13 cellular contexts compared by ENCODE assay signal in the genomic region with DNA sequence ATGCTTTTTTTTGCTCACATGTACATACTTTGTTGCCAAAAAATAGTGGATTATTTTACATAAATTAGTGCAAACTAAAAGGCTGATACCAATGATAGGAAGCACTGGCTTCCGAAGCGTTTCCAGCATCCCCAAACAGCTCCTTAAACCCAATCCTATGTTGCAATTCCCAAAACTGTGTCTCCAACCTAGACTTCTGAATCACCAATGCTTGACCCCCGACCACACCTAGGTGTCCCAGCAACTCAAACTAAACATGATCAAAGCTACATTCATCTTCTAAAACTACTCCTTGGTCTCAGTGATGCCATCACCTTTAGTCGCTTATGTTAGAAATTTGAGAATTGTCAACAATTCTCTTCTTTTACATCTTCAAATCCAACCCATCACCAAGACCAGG. TPM values are rescaled to one million over a fixed set of nuclear protein-coding genes. Genes with fewer than 3 reads are reported as not detected.
DNase-seq lines count a peak whose midpoint lies in the region; ATAC-seq and TF ChIP-seq lines count a peak whose summit lies in the region.
"Had no signal": no experiment of that assay in that cellular context is flagged by ENCODE, and none has a peak within 500 bp of the region (broad histone marks: within the 10 kb centered on the region; RNA-seq: fewer than 3 reads in every experiment).

No MANE protein-coding gene starts in this region.

- POLR2A ChIA-PET in MCF 10A (lab: Yijun Ruan, JAX), result interaction anchor here (0.6 to 1.6 kb wide), 2 partner anchors 19 to 70 kb away, joined by 3 to 8 read pairs; no protein-coding TSS in a partner anchor
- POLR2A ChIA-PET in RWPE1 (lab: Yijun Ruan, JAX; ENCODE audit: low non-redundant PET), result no interaction called here

- no peaks in the 10 kb centered on the region for H3K9me3 Mint-ChIP-seq in MCF 10A (ENCODE audit: unreplicated experiment)
- no peaks in the 10 kb centered on the region for H3K9me3 Mint-ChIP-seq in nephron
- H3K9me3 Mint-ChIP-seq: neural crest cell; stimulated activated naive CD8-positive, alpha-beta T cell treated with anti-CD3 and anti-CD28 coated beads, Interleukin-15, Interleukin-2, amounts not matched to agents 100 ng/mL and 50 ng/mL, for 24 hours had no signal

- no TSS peak for BruUV-seq in MCF 10A (replicated peaks; lab: Mats Ljungman, UMichigan)

- no peaks in the 10 kb centered on the region for H3K27me3 Mint-ChIP-seq in MCF 10A (ENCODE audit: insufficient read depth, unreplicated experiment)
- peaks cover 5% of the 10 kb centered on the region for H3K27me3 Mint-ChIP-seq in nephron (ENCODE audit: low read depth)

- H3K4me1 Mint-ChIP-seq in MCF 10A (ENCODE audit: insufficient read depth, unreplicated experiment) (peaks cover 5% of the 10 kb centered on the region), nephron (peaks cover 62% of the 10 kb centered on the region)

- H3K36me3 Mint-ChIP-seq in MCF 10A (ENCODE audit: insufficient read depth, unreplicated experiment) (no peaks in the 10 kb centered on the region), nephron (ENCODE audit: low read depth) (no peaks in the 10 kb centered on the region)

- intact Hi-C loops in breast epithelium (cut with DNase I; ENCODE audit: low total_unique reads), result no loop called here
- intact Hi-C loops in MCF 10A (cut with micrococcal nuclease), result no loop called here
- intact Hi-C loops in colonic mucosa (cut with DNase I), result no loop called here
- intact Hi-C loops in upper lobe of right lung (cut with DNase I), result no loop called here

- no peak for TF ChIP-seq POLR2A in breast epithelium (IDR thresholded peaks at IDR 0.05)

- H3K27ac ChIP-seq in breast epithelium (peak overlapping the region; percentile 75 to 82), colonic mucosa (peak overlapping the region; percentile 52), upper lobe of right lung (peak overlapping the region; percentile 70), RWPE1 (no peak overlapping the region)

- DNase-seq in breast epithelium (ENCODE audit: low spot score in 2 of 2) (no peak), MCF 10A (ENCODE audit: unreplicated experiment) (no peak), colonic mucosa (no peak), upper lobe of right lung (no peak), RWPE1 (ENCODE audit: low spot score) (no peak)
- DNase-seq: 8988T, left ventricle myocardium superior, NCI-H146 had no signal

- no peaks in the 10 kb centered on the region for H3K36me3 ChIP-seq in breast epithelium
- H3K36me3 ChIP-seq in colonic mucosa, result no peaks in the 10 kb centered on the region
- H3K36me3 ChIP-seq in upper lobe of right lung, result no peaks in the 10 kb centered on the region

- H3K9me3 ChIP-seq in breast epithelium, result no peaks in the 10 kb centered on the region
- H3K9me3 ChIP-seq in colonic mucosa, result no peaks in the 10 kb centered on the region
- H3K9me3 ChIP-seq in upper lobe of right lung, result no peaks in the 10 kb centered on the region

- peak overlapping the region in 1 of 2 donors; percentile 56 for H3K9ac ChIP-seq in colonic mucosa (ENCODE audit: low read depth in 2 of 2, low read length in 2 of 2)

- H3K4me3 Mint-ChIP-seq in MCF 10A (ENCODE audit: unreplicated experiment), result no peak overlapping the region
- H3K4me3 Mint-ChIP-seq in nephron, result peak overlapping the region in 1 of 3 experiments; percentile 17
- H3K4me3 Mint-ChIP-seq: neural crest cell; stimulated activated naive CD8-positive, alpha-beta T cell treated with anti-CD3 and anti-CD28 coated beads, Interleukin-15, Interleukin-2, amounts not matched to agents 100 ng/mL and 50 ng/mL, for 24 hours had no signal

- CTCF ChIA-PET in MCF 10A (lab: Yijun Ruan, JAX) (interaction anchor here (0.7 kb wide), 1 partner anchor 9 kb away, joined by 3 read pairs; no protein-coding TSS in a partner anchor), RWPE1 (lab: Yijun Ruan, JAX) (no interaction called here)

- ATAC-seq in upper lobe of right lung (no peak), HG02763 (IDR thresholded peaks at IDR 0.05; ENCODE audit: unreplicated experiment) (no peak), GM19467 (IDR thresholded peaks at IDR 0.05; ENCODE audit: unreplicated experiment) (no peak)

- H3K4me1 ChIP-seq in breast epithelium (no peaks in the 10 kb centered on the region), colonic mucosa (peaks cover 19% of the 10 kb centered on the region), upper lobe of right lung (peaks cover 36% of the 10 kb centered on the region)

- no peak overlapping the region for H3K27ac Mint-ChIP-seq in MCF 10A (ENCODE audit: low read depth, unreplicated experiment)
- H3K27ac Mint-ChIP-seq in nephron, result peak overlapping the region; percentile 97 to 99 (median 97)
- H3K27ac Mint-ChIP-seq: stimulated activated naive CD8-positive, alpha-beta T cell treated with anti-CD3 and anti-CD28 coated beads, Interleukin-15, Interleukin-2, amounts not matched to agents 100 ng/mL and 50 ng/mL, for 24 hours had no signal

- H3K4me3 ChIP-seq in breast epithelium (no peak overlapping the region), colonic mucosa (no peak overlapping the region), upper lobe of right lung (no peak overlapping the region)

- H3K27me3 ChIP-seq in breast epithelium, result no peaks in the 10 kb centered on the region
- no peaks in the 10 kb centered on the region for H3K27me3 ChIP-seq in colonic mucosa
- H3K27me3 ChIP-seq in upper lobe of right lung, result no peaks in the 10 kb centered on the region

- TF ChIP-seq CTCF in breast epithelium (IDR thresholded peaks at IDR 0.05) (no peak), MCF 10A (IDR thresholded peaks at IDR 0.05; ENCODE audit: unreplicated experiment) (no peak), colonic mucosa (IDR thresholded peaks at IDR 0.05) (no peak), nephron (IDR thresholded peaks at IDR 0.05; ENCODE audit: unreplicated experiment in 3 of 3) (no peak), upper lobe of right lung (IDR thresholded peaks at IDR 0.05) (no peak), RWPE1 (conservative IDR thresholded peaks at IDR 0.05; ENCODE audit: low read depth) (no peak)

RNA-seq across cellular contexts. Expression of a gene that starts 13.4 kb away (rescaled TPM):
- total RNA-seq in breast epithelium, result 10 to 100 TPM in 2 of 3 donors, 1 to 10 TPM in 1; 5.1 to 45.1 (median 41.3) TPM
- total RNA-seq in MCF 10A (2022), result 1.4 and 1.8 TPM in 2 replicates
- 100 to 1,000 TPM; 263 to 359 TPM for total RNA-seq in colonic mucosa
- total RNA-seq in upper lobe of right lung, result 30.7 TPM
